In the genomic region with DNA sequence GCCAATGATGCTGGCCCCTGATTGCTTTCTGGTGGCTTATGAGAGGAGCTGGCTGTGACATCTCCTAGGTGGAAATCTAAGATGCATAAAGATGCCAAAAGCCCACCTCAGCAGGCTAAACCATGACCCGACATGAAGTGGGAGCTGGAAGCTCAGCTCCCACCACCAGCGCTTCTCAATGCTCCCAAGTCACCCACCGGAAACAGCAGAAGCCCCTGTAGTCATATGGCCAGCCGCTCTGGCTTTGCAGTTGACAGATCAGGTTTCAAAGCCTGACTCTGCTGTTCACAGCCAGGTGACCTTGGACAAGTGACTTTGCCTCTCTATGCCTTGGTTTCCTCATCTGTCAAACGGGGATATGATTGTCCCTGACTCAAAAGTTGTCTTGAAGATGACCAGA, we compare ENCODE assay signal across 21 cellular contexts. TPM values are rescaled to one million over a fixed set of nuclear protein-coding genes. Genes with fewer than 3 reads are reported as not detected.
DNase-seq lines count a peak whose midpoint lies in the region; ATAC-seq and TF ChIP-seq lines count a peak whose summit lies in the region.
"Had no signal": no experiment of that assay in that cellular context is flagged by ENCODE, and none has a peak within 500 bp of the region (broad histone marks: within the 10 kb centered on the region; RNA-seq: fewer than 3 reads in every experiment).

No MANE protein-coding gene starts in this region.

- intact Hi-C loops in PC-9 (cut with micrococcal nuclease; ENCODE audit: unreplicated experiment), result loop anchor here (2.0 kb wide), 1 partner anchor 32 kb away; no protein-coding TSS in a partner anchor
- intact Hi-C loops in esophagus muscularis mucosa (cut with DNase I), result no loop called here

- no peak for ATAC-seq in HG03139 (IDR thresholded peaks at IDR 0.05; ENCODE audit: unreplicated experiment)
- ATAC-seq: CD8-positive, alpha-beta T cell had no signal

- CTCF ChIA-PET in PC-9 (lab: Charles Lee), result interaction anchor here (0.6 kb wide), 1 partner anchor 1599 kb away, joined by 4 read pairs; no protein-coding TSS in a partner anchor

- 0 out of 2 replicates have a peak, but pooled peaks cover 7% of the 10 kb centered on the region for H3K36me3 ChIP-seq in PC-9 (ENCODE audit: low read depth)
- no peaks in the 10 kb centered on the region for H3K36me3 ChIP-seq in esophagus muscularis mucosa
- H3K36me3 ChIP-seq: HAP-1 had no signal

- no peaks in the 10 kb centered on the region for H3K4me1 Mint-ChIP-seq in type B pancreatic cell (ENCODE audit: unreplicated experiment)
- H3K4me1 Mint-ChIP-seq: IgD-negative memory B cell had no signal

- H3K9me3 ChIP-seq in PC-9 (ENCODE audit: insufficient read depth, low read depth) (peaks cover 10% of the 10 kb centered on the region), esophagus muscularis mucosa (peaks cover 0 to 15% (median under 1%) of the 10 kb centered on the region in 4 donors)

- H3F3A ChIP-seq in PC-9 (ENCODE audit: insufficient read depth, low read depth), result peaks cover 21% of the 10 kb centered on the region

- TF ChIP-seq POLR2A in esophagus muscularis mucosa (IDR thresholded peaks at IDR 0.05; ENCODE audit: low read depth), result no peak

- H3K4me1 ChIP-seq in PC-9 (replicated peaks; ENCODE audit: insufficient read depth) (peaks cover 23% of the 10 kb centered on the region), esophagus muscularis mucosa (no peaks in the 10 kb centered on the region)
- H3K4me1 ChIP-seq: HAP-1 had no signal

- H3K27ac ChIP-seq in PC-9 (peak overlapping the region; percentile 57), esophagus muscularis mucosa (replicated peaks in 1 of 4) (no peak overlapping the region)

- TF ChIP-seq EP300 in esophagus muscularis mucosa (IDR thresholded peaks at IDR 0.05), result no peak

- H3K27me3 ChIP-seq in PC-9 (ENCODE audit: insufficient read depth, low read depth) (no peaks in the 10 kb centered on the region), esophagus muscularis mucosa (peaks cover 0 to 55% (median 0%) of the 10 kb centered on the region in 4 donors)

- POLR2A ChIA-PET in PC-9 (lab: Charles Lee; ENCODE audit: unreplicated experiment), result interaction anchor here (0.6 kb wide), 1 partner anchor 28 kb away, joined by 4 read pairs; no protein-coding TSS in a partner anchor

- peak; percentile 30 for DNase-seq in activated CD8-positive, alpha-beta memory T cell treated with anti-CD3 and anti-CD28 coated beads for 24 hours
- DNase-seq in activated CD8-positive, alpha-beta memory T cell treated with anti-CD3 and anti-CD28 coated beads, Interleukin-2, amount 50 U/mL, for 4 hours, result no peak
- DNase-seq in PC-9, result no peak
- peak; percentile 34 for DNase-seq in esophagus muscularis mucosa (ENCODE audit: extremely low spot score)
- DNase-seq in type B pancreatic cell (ENCODE audit: extremely low spot score, unreplicated experiment), result peak; percentile 11
- no peak for DNase-seq in putamen (ENCODE audit: low spot score)
- no peak for DNase-seq in stimulated activated CD4-positive, alpha-beta T cell treated with anti-CD3 and anti-CD28 coated beads, Interleukin-2, amount 100 ng/mL, for 24 hours
- DNase-seq: 8988T, C1 segment of cervical spinal cord, GDM1, Karpas-422, NCI-H1694, NCI-H2081, NCI-H2171 treated with DMSO at 0.1 percent for 48 hours, NCI-H524 treated with DMSO at 0.1 percent for 48 hours, SHP77 had no signal

- TF ChIP-seq CTCF in PC-9 (conservative IDR thresholded peaks at IDR 0.05), result no peak
- TF ChIP-seq CTCF in esophagus muscularis mucosa (IDR thresholded peaks at IDR 0.05), result no peak
- TF ChIP-seq CTCF in type B pancreatic cell (conservative IDR thresholded peaks at IDR 0.05), result no peak

- H3K9me3 Mint-ChIP-seq in type B pancreatic cell, result peaks cover 8% of the 10 kb centered on the region

- WGBS in esophagus muscularis mucosa, result 73% methylated on average over 5 of the region's 5 CpGs

- H3K36me3 Mint-ChIP-seq in type B pancreatic cell, result no peaks in the 10 kb centered on the region
- H3K36me3 Mint-ChIP-seq: CD8-positive, alpha-beta T cell; IgD-negative memory B cell had no signal

- H3K4me3 Mint-ChIP-seq in type B pancreatic cell, result peak overlapping the region; percentile 51
- H3K4me3 Mint-ChIP-seq: CD8-positive, alpha-beta T cell; IgD-negative memory B cell had no signal

- H3K4me2 ChIP-seq in PC-9, result peak overlapping the region; percentile 54

- no peaks in the 10 kb centered on the region for H3K27me3 Mint-ChIP-seq in type B pancreatic cell

- no peaks in the 10 kb centered on the region for H3K9me2 ChIP-seq in PC-9 (ENCODE audit: insufficient read depth)

- H4K20me1 ChIP-seq in PC-9 (ENCODE audit: insufficient read depth), result no peaks in the 10 kb centered on the region

- BruUV-seq in PC-9 (replicated peaks; lab: Mats Ljungman, UMichigan), result no TSS peak

- H3K4me3 ChIP-seq in PC-9, result peak overlapping the region; percentile 5; the same call in 1 of the 2 replicates
- H3K4me3 ChIP-seq in esophagus muscularis mucosa, result no peak overlapping the region
- H3K4me3 ChIP-seq: HAP-1 had no signal

- peak overlapping the region; percentile 87 for H3K27ac Mint-ChIP-seq in type B pancreatic cell
- H3K27ac Mint-ChIP-seq: CD8-positive, alpha-beta T cell; IgD-negative memory B cell had no signal

- H2AFZ ChIP-seq in PC-9, result no peak overlapping the region

- no peaks in the 10 kb centered on the region for H3K79me2 ChIP-seq in PC-9 (ENCODE audit: low read depth)

RNA-seq across cellular contexts. Expression of gene ANO1, which starts 29.1 kb away (rescaled TPM):
- total RNA-seq in PC-9 (2021), result 107 and 114 TPM in 2 replicates
- 100 to 1,000 TPM in 1 of 4 donors, 10 to 100 TPM in 3; 25.3 to 107 (median 48.8) TPM for total RNA-seq in esophagus muscularis mucosa
- 14.9 and 29.2 TPM in 2 replicates for total RNA-seq in type B pancreatic cell (ENCODE audit: low replicate concordance)
- total RNA-seq: CD8-positive, alpha-beta T cell; MCF 10A had no signal

Comparison
In these comparisons a context has a peak if more than half of its experiments do, and no peak if none do; other contexts are left out.
1. DNase-seq: peak in activated CD8-positive, alpha-beta memory T cell treated with anti-CD3 and anti-CD28 coated beads for 24 hours (single experiment), esophagus muscularis mucosa (single experiment) and type B pancreatic cell (single experiment); none in activated CD8-positive, alpha-beta memory T cell treated with anti-CD3 and anti-CD28 coated beads, Interleukin-2, amount 50 U/mL, for 4 hours (single experiment), PC-9 (0 of 2), putamen (single experiment) and stimulated activated CD4-positive, alpha-beta T cell treated with anti-CD3 and anti-CD28 coated beads, Interleukin-2, amount 100 ng/mL, for 24 hours (0 of 2).